In genomic region chr2:48529189-48529588, GRCh38 we compare ENCODE assay signal across 9 cellular contexts. TPM values are rescaled to one million over a fixed set of nuclear protein-coding genes. Genes with fewer than 3 reads are reported as not detected.
DNase-seq lines count a peak whose midpoint lies in the region; ATAC-seq and TF ChIP-seq lines count a peak whose summit lies in the region.
"Had no signal": no experiment of that assay in that cellular context is flagged by ENCODE, and none has a peak within 500 bp of the region (broad histone marks: within the 10 kb centered on the region; RNA-seq: fewer than 3 reads in every experiment).

No MANE protein-coding gene starts in this region.

- POLR2A ChIA-PET in CD8-positive, alpha-beta memory T cell (lab: Charles Lee) = no interaction called here

- H3K9me3 ChIP-seq in CD8-positive, alpha-beta memory T cell (ENCODE audit: low read length) = no peaks in the 10 kb centered on the region

- CTCF ChIA-PET in CD8-positive, alpha-beta memory T cell (lab: Charles Lee) = interaction anchor here (0.9 kb wide), 1 partner anchor 15 kb away, joined by 3 read pairs; no protein-coding TSS in a partner anchor

- no peak overlapping the region for H3K4me3 ChIP-seq in CD8-positive, alpha-beta memory T cell (ENCODE audit: low read length)
- H3K4me3 ChIP-seq in coronary artery = peak overlapping the region; percentile 97

- peaks cover 7% of the 10 kb centered on the region for H3K4me1 ChIP-seq in CD8-positive, alpha-beta memory T cell (ENCODE audit: insufficient read depth, low read length)

- peaks cover 9 to 25% (median 16%) of the 10 kb centered on the region in 3 donors for H3K4me1 Mint-ChIP-seq in CD8-positive, alpha-beta memory T cell
- H3K4me1 Mint-ChIP-seq in osteocyte (ENCODE audit: unreplicated experiment) = peaks cover 58% of the 10 kb centered on the region

- H3K27me3 Mint-ChIP-seq in CD8-positive, alpha-beta memory T cell = no peaks in the 10 kb centered on the region
- H3K27me3 Mint-ChIP-seq in osteocyte (ENCODE audit: unreplicated experiment) = no peaks in the 10 kb centered on the region

- no peaks in the 10 kb centered on the region for H3K36me3 ChIP-seq in CD8-positive, alpha-beta memory T cell (ENCODE audit: insufficient read depth, low read length)

- ATAC-seq in HG03108 (IDR thresholded peaks at IDR 0.05; ENCODE audit: unreplicated experiment) = no peak
- ATAC-seq in left lobe of liver = no peak

- H3K4me3 Mint-ChIP-seq in CD8-positive, alpha-beta memory T cell = peak overlapping the region; percentile 27 to 85 (median 65)
- peak overlapping the region; percentile 38 for H3K4me3 Mint-ChIP-seq in osteocyte (ENCODE audit: unreplicated experiment)

- TF ChIP-seq CTCF in coronary artery (IDR thresholded peaks at IDR 0.05) (no peak), osteocyte (IDR thresholded peaks at IDR 0.05) (no peak)

- peaks cover 0 to 8% (median 5%) of the 10 kb centered on the region in 3 donors for H3K36me3 Mint-ChIP-seq in CD8-positive, alpha-beta memory T cell
- peaks cover 3% of the 10 kb centered on the region for H3K36me3 Mint-ChIP-seq in osteocyte (ENCODE audit: unreplicated experiment)

- H3K27me3 ChIP-seq in CD8-positive, alpha-beta memory T cell (ENCODE audit: insufficient read depth, low read length, poor library complexity, severe bottlenecking) = no peaks in the 10 kb centered on the region

- no peak overlapping the region for H3K27ac ChIP-seq in CD8-positive, alpha-beta memory T cell (ENCODE audit: low read depth, low read length)
- H3K27ac ChIP-seq in coronary artery = peak overlapping the region; percentile 7 to 94

- DNase-seq in CD8-positive, alpha-beta memory T cell = no peak
- peak; percentile 37 for DNase-seq in NCI-H1105 (lab: John Stamatoyannopoulos, UW)
- DNase-seq in coronary artery (ENCODE audit: low spot score) = no peak
- no peak for DNase-seq in osteocyte (ENCODE audit: extremely low spot score, unreplicated experiment)
- no peak for DNase-seq in mesenteric fat pad (ENCODE audit: low spot score)
- DNase-seq in pons (ENCODE audit: low spot score) = no peak
- DNase-seq in left lobe of liver (ENCODE audit: low spot score) = no peak
- DNase-seq: NCI-H774 had no signal

- H3K27ac Mint-ChIP-seq in CD8-positive, alpha-beta memory T cell = peak overlapping the region in 2 of 8 donors; percentile 11 to 92
- H3K27ac Mint-ChIP-seq in osteocyte (ENCODE audit: unreplicated experiment) = peak overlapping the region; percentile 83

- H3K9me3 Mint-ChIP-seq in CD8-positive, alpha-beta memory T cell = no peaks in the 10 kb centered on the region
- no peaks in the 10 kb centered on the region for H3K9me3 Mint-ChIP-seq in osteocyte (ENCODE audit: unreplicated experiment)

RNA-seq across cellular contexts. Expression of gene STON1, which starts 0.8 kb away (rescaled TPM):
- 1 to 10 TPM in 1 of 2 experiments, under 1 TPM in 1; 0.89 to 1.4 TPM for total RNA-seq in CD8-positive, alpha-beta memory T cell
- 0.28 TPM for polyA plus RNA-seq in CD8-positive, alpha-beta memory T cell
- total RNA-seq in osteocyte = 37.5 and 38.0 TPM in 2 replicates
- total RNA-seq in mesenteric fat pad = 163 TPM
- total RNA-seq in left lobe of liver = 0.93 TPM

Comparison
In these comparisons a context has a peak if more than half of its experiments do, and no peak if none do; other contexts are left out.
1. RNA of gene STON1, which starts 0.8 kb away (total RNA-seq): 163 TPM in mesenteric fat pad (single experiment) and 37.5 to 38.0 TPM in osteocyte; 0.89 to 1.4 TPM in CD8-positive, alpha-beta memory T cell and 0.93 TPM in left lobe of liver (single experiment); every median in the first group is over 10 times any median in the second.